1 cellular context compared by ENCODE assay signal in genomic region chr5:52725781-52726180, GRCh38.
TF ChIP-seq lines count a peak whose summit lies in the region.

No MANE protein-coding gene starts in this region.

TF ChIP-seq in WTC11, 78 proteins besides CTCF, POLR2A, EP300 and RAD21 (continued from another document):
- no peak for TF ChIP-seq ZNF512 (CRISPR knock-in tag; IDR thresholded peaks at IDR 0.05; ENCODE audit: borderline replicate concordance)
- no peak for TF ChIP-seq IRF2 (CRISPR knock-in tag; IDR thresholded peaks at IDR 0.05; ENCODE audit: borderline replicate concordance, low read depth)
- no peak for TF ChIP-seq ZNF219 (CRISPR knock-in tag; IDR thresholded peaks at IDR 0.05; ENCODE audit: borderline replicate concordance)
- TF ChIP-seq ERG (CRISPR knock-in tag; IDR thresholded peaks at IDR 0.05) = no peak
